Comparison of ENCODE assay signal across 8 cellular contexts in genomic region chr6:149863846-149864577, GRCh38. TPM values are rescaled to one million over a fixed set of nuclear protein-coding genes. Genes with fewer than 3 reads are reported as not detected.
DNase-seq lines count a peak whose midpoint lies in the region; ATAC-seq, FAIRE-seq and TF ChIP-seq lines count a peak whose summit lies in the region.

A gene with protein sequence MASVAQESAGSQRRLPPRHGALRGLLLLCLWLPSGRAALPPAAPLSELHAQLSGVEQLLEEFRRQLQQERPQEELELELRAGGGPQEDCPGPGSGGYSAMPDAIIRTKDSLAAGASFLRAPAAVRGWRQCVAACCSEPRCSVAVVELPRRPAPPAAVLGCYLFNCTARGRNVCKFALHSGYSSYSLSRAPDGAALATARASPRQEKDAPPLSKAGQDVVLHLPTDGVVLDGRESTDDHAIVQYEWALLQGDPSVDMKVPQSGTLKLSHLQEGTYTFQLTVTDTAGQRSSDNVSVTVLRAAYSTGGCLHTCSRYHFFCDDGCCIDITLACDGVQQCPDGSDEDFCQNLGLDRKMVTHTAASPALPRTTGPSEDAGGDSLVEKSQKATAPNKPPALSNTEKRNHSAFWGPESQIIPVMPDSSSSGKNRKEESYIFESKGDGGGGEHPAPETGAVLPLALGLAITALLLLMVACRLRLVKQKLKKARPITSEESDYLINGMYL (minus strand): TSS chr6:149864359. CDS start chr6:149864020, 339 bp downstream.

- H3K36me3 ChIP-seq in H1 (ENCODE audit: control insufficient read depth in 2 of 4, insufficient read depth in 4 of 4, low read length in 3 of 4) (no peaks in the 10 kb centered on the region), mesenchymal stem cell (ENCODE audit: control insufficient read depth in 1 of 2, insufficient read depth in 2 of 2, low read depth in 1 of 2, low read length in 2 of 2) (no peaks in the 10 kb centered on the region)

- CTCF ChIA-PET in H1 (lab: Charles Lee; ENCODE audit: partially characterized antibody) = interaction anchor here (0.6 to 6.1 kb wide), 8 partner anchors 15 to 42 kb away, joined by 3 to 33 read pairs (median 6); no protein-coding TSS in a partner anchor

- peak within 1 kb of the TSS; percentile 49 for H4K91ac ChIP-seq in H1 (replicated peaks; ENCODE audit: insufficient read length, low read length)
- peak within 1 kb of the TSS; percentile 89 for H4K91ac ChIP-seq in mesenchymal stem cell (ENCODE audit: low read length)

- H3K9me3 ChIP-seq in H1 (ENCODE audit: insufficient read depth in 2 of 2, low read depth in 1 of 2, low read length in 1 of 2) = no peaks in the 10 kb centered on the region
- no peaks in the 10 kb centered on the region for H3K9me3 ChIP-seq in mesenchymal stem cell (ENCODE audit: control insufficient read depth, low read length)

- 0 out of 2 replicates have a peak within 1 kb of the TSS, but pooled peaks have one; percentile 50 for H2BK12ac ChIP-seq in H1 (ENCODE audit: low read depth, low read length)
- peak within 1 kb of the TSS; percentile 59 to 70 for H2BK12ac ChIP-seq in mesenchymal stem cell (ENCODE audit: low read length in 2 of 2)

- peak within 1 kb of the TSS; percentile 86 for H4K8ac ChIP-seq in H1 (ENCODE audit: extremely low read depth, insufficient read depth, low read length)
- H4K8ac ChIP-seq in mesenchymal stem cell (ENCODE audit: low read length) = peak within 1 kb of the TSS; percentile 80

- peaks cover 0 to 8% of the 10 kb centered on the region in 2 experiments; a peak in 2 of 4 replicates for H3K79me2 ChIP-seq in H1 (ENCODE audit: control insufficient read depth in 1 of 2, insufficient read depth in 2 of 2, low read length in 2 of 2)

- H2BK5ac ChIP-seq in H1 (ENCODE audit: low read depth, low read length) (peak within 1 kb of the TSS; percentile 78; the same call in 1 of the 2 replicates), mesenchymal stem cell (ENCODE audit: low read depth, low read length, poor library complexity, severe bottlenecking) (peak within 1 kb of the TSS; percentile 21)

- no peak within 1 kb of the TSS for H3K23ac ChIP-seq in H1 (ENCODE audit: insufficient read length)
- H3K23ac ChIP-seq in mesenchymal stem cell (ENCODE audit: low read length in 2 of 2) = peak within 1 kb of the TSS in 1 of 2 experiments; percentile 87

- no peak for FAIRE-seq in H1 (lab: Jason Lieb, UNC)

- peaks cover 12% of the 10 kb centered on the region; the same call in 1 of the 2 replicates for H3K23me2 ChIP-seq in H1 (ENCODE audit: low read depth, low read length)

- peaks cover 4 to 13% of the 10 kb centered on the region in 2 experiments for H4K20me1 ChIP-seq in H1 (replicated peaks in 1 of 2; ENCODE audit: control insufficient read depth in 1 of 2, insufficient read depth in 2 of 2, low read length in 2 of 2)

- TF ChIP-seq RAD21 in H1 (IDR thresholded peaks at IDR 0.05 in 1 of 2, conservative IDR thresholded peaks at IDR 0.05 in 1 of 2; ENCODE audit: low read depth in 2 of 2, low read length in 2 of 2) = no peak

- H3K9ac ChIP-seq in H1 (replicated peaks in 1 of 4; ENCODE audit: extremely low read depth in 1 of 4, low read depth in 3 of 4, low read length in 3 of 4) (peak within 1 kb of the TSS; percentile 60 to 94 (median 68)), mesenchymal stem cell (ENCODE audit: low read length) (peak within 1 kb of the TSS; percentile 98)

- H2AK5ac ChIP-seq in H1 (ENCODE audit: low read depth, low read length) = no peak within 1 kb of the TSS
- H2AK5ac ChIP-seq in mesenchymal stem cell (ENCODE audit: low read length, severe bottlenecking) = no peak within 1 kb of the TSS

- no peak within 1 kb of the TSS for H2BK20ac ChIP-seq in H1 (ENCODE audit: low read length)

- WGBS in H1 (ENCODE audit: extremely low coverage in 1 of 2, insufficient coverage in 1 of 2, insufficient read length in 1 of 2, insufficient replicate concordance in 2 of 2, low coverage in 1 of 2, low lambda C conversion rate in 2 of 2, missing lambda C conversion rate in 1 of 2), 2 experiments = 2% methylated on average over 26 of the region's 95 CpGs; no CpG with 5 or more reads in 1 of the 2 experiments
- under 1% methylated on average over 62 of the region's 95 CpGs for WGBS in mesenchymal stem cell

- POLR2A ChIA-PET in H1 (lab: Charles Lee; ENCODE audit: partially characterized antibody) = interaction anchor here (1.0 to 2.1 kb wide), 4 partner anchors 9 to 146 kb away, joined by 3 to 6 read pairs (median 4); partner anchors contain the start of gene LATS1

- H3K18ac ChIP-seq in H1 (ENCODE audit: extremely low read depth, low read length) (peak within 1 kb of the TSS; percentile 87), mesenchymal stem cell (ENCODE audit: low read depth in 1 of 2, low read length in 2 of 2) (peak within 1 kb of the TSS; percentile 84 to 96)

- H3K4me3 ChIP-seq in H1 (ENCODE audit: extremely low read depth in 1 of 4, insufficient read depth in 2 of 4, low read depth in 3 of 4, low read length in 4 of 4) (peak within 1 kb of the TSS; percentile 48 to 80 (median 74)), mesenchymal stem cell (ENCODE audit: insufficient read depth in 1 of 2, low read depth in 1 of 2, low read length in 2 of 2) (peak within 1 kb of the TSS; percentile 82 to 89)

- H3K4me2 ChIP-seq in H1 (ENCODE audit: insufficient read depth in 1 of 2, low read depth in 2 of 2, low read length in 2 of 2) (peak within 1 kb of the TSS; percentile 56 to 99), mesenchymal stem cell (ENCODE audit: low read length, poor library complexity, severe bottlenecking) (peak within 1 kb of the TSS; percentile 97)

- H3K27ac ChIP-seq in H1 (ENCODE audit: low read depth, low read length) (peak within 1 kb of the TSS; percentile 84), mesenchymal stem cell (ENCODE audit: low read length, poor library complexity, severe bottlenecking) (peak within 1 kb of the TSS; percentile 75)

- H3K27me3 ChIP-seq in H1 (replicated peaks in 1 of 4; ENCODE audit: control insufficient read depth in 3 of 4, extremely low read depth in 1 of 4, insufficient read depth in 3 of 4, low read length in 3 of 4) = peaks cover 0 to 13% (median 5%) of the 10 kb centered on the region in 4 experiments; a peak in 5 of 7 replicates
- peaks cover 0 to under 1% of the 10 kb centered on the region in 2 experiments for H3K27me3 ChIP-seq in mesenchymal stem cell (ENCODE audit: control insufficient read depth in 1 of 2, insufficient read depth in 1 of 2, low read length in 2 of 2)

- no peak within 1 kb of the TSS for H3K14ac ChIP-seq in H1 (ENCODE audit: insufficient read length)
- H3K14ac ChIP-seq in mesenchymal stem cell (ENCODE audit: low read length in 2 of 2) = peak within 1 kb of the TSS; percentile 45 to 96

- peak within 1 kb of the TSS; percentile 48 for H3K56ac ChIP-seq in H1 (replicated peaks; ENCODE audit: insufficient read length, low read depth, low read length)

- H3K79me1 ChIP-seq in H1 (ENCODE audit: low read depth, low read length) = peaks cover 6% of the 10 kb centered on the region; the same call in 1 of the 2 replicates
- peaks cover 17% of the 10 kb centered on the region for H3K79me1 ChIP-seq in mesenchymal stem cell (replicated peaks; ENCODE audit: low read length, poor library complexity, severe bottlenecking)

- TF ChIP-seq CTCF in H1 (IDR thresholded peaks at IDR 0.05; ENCODE audit: control extremely low read depth in 1 of 3, insufficient read depth in 1 of 3, low read depth in 1 of 3, low read length in 3 of 3) = no peak

- peak within 1 kb of the TSS; percentile 92; the same call in 1 of the 2 replicates for H2BK15ac ChIP-seq in H1 (ENCODE audit: low read length)
- peak within 1 kb of the TSS; percentile 88 for H2BK15ac ChIP-seq in mesenchymal stem cell (ENCODE audit: low read depth, poor library complexity, severe bottlenecking)

- ATAC-seq in GM19463 (IDR thresholded peaks at IDR 0.05; ENCODE audit: unreplicated experiment) = peak; percentile 78

- H3K4ac ChIP-seq in H1 (replicated peaks; ENCODE audit: insufficient read length, low read depth, low read length) (no peak within 1 kb of the TSS), mesenchymal stem cell (ENCODE audit: low read depth in 1 of 2, low read length in 2 of 2) (peak within 1 kb of the TSS; percentile 46 to 60)

- H4K5ac ChIP-seq in H1 (ENCODE audit: insufficient read length, low read depth, low read length) = peak within 1 kb of the TSS; percentile 71

- H3K4me1 ChIP-seq in H1 (replicated peaks in 1 of 4; ENCODE audit: control insufficient read depth in 3 of 4, insufficient read depth in 4 of 4, low read length in 3 of 4) (peaks cover 5 to 20% (median 11%) of the 10 kb centered on the region in 4 experiments), mesenchymal stem cell (ENCODE audit: control insufficient read depth, insufficient read depth, low read depth, low read length) (peaks cover 12% of the 10 kb centered on the region)

- no peak for TF ChIP-seq EP300 in H1 (IDR thresholded peaks at IDR 0.05; ENCODE audit: borderline replicate concordance in 1 of 2, low read depth in 2 of 2, low read length in 2 of 2)

- peak; percentile 33 to 78 for TF ChIP-seq POLR2A in H1 (IDR thresholded peaks at IDR 0.05; ENCODE audit: control extremely low read depth in 1 of 2, low read depth in 2 of 2, low read length in 2 of 2)

- H2BK120ac ChIP-seq in H1 (replicated peaks; ENCODE audit: low read depth, low read length) (no peak within 1 kb of the TSS), mesenchymal stem cell (ENCODE audit: low read depth, low read length) (peak within 1 kb of the TSS; percentile 76)

- peak within 1 kb of the TSS; percentile 99 for H2AFZ ChIP-seq in H1 (ENCODE audit: low read length)
- H2AFZ ChIP-seq in mesenchymal stem cell (ENCODE audit: low read depth, low read length) = peak within 1 kb of the TSS; percentile 82

- DNase-seq in CD1c-positive myeloid dendritic cell (ENCODE audit: extremely low spot score) = peak; percentile 83
- DNase-seq in HPDE6-E6E7 (ENCODE audit: extremely low spot score) = peak; percentile 94
- peak; percentile 64 to 74 for DNase-seq in NOMO-1 (lab: John Stamatoyannopoulos, UW; ENCODE audit: unreplicated experiment in 2 of 2)
- DNase-seq in activated CD8-positive, alpha-beta memory T cell treated with anti-CD3 and anti-CD28 coated beads, Interleukin-2, amount 50 U/mL, for 1 hour (ENCODE audit: extremely low read depth) = peak; percentile 42
- DNase-seq in H1 (ENCODE audit: low read depth in 1 of 2, low spot score in 2 of 2) = peak; percentile 66 to 93
- peak; percentile 84 for DNase-seq in mesenchymal stem cell
- peak; percentile 47 for DNase-seq in stimulated activated CD8-positive, alpha-beta memory T cell treated with anti-CD3 and anti-CD28 coated beads, Interleukin-12 subunit alpha, Interleukin-12 subunit beta, amount 100 ng/mL, for 24 hours (ENCODE audit: extremely low read depth)

RNA-seq across cellular contexts. Expression of the gene that starts here (rescaled TPM):
- 20.0 TPM in 2 replicates for total RNA-seq in H1 (2021; fragmentation: NEBNext Ultra II Directional; extraction: Animal tissue kit (Norgen Biotek cat#: 25700))
- polyA plus RNA-seq in H1 (2011; rRNA removed) = 10.8 and 11.0 TPM in 2 replicates
- polyA plus RNA-seq in H1 (2011; cell fraction: cytosol; rRNA removed) = 12.8 TPM
- 12.1 TPM for polyA plus RNA-seq in H1 (2011; cell fraction: nucleus; rRNA removed)
- polyA plus RNA-seq in H1 (2012, experiment 1 of 2) = 10.4 to 13.8 TPM (median 11.3 TPM) in 4 replicates
- polyA plus RNA-seq in H1 (2012, experiment 2 of 2) = 2.4 TPM
- 13.3 TPM for polyA plus RNA-seq in H1 (2013, experiment 1 of 2)
- 15.4 TPM for polyA plus RNA-seq in H1 (2013, experiment 2 of 2)
- polyA minus RNA-seq in H1 (2011; rRNA and poly(A)+ RNA removed) = 21.4 and 22.7 TPM in 2 replicates
- polyA minus RNA-seq in H1 (2011; cell fraction: cytosol; rRNA and poly(A)+ RNA removed) = 13.1 TPM
- polyA minus RNA-seq in H1 (2011; cell fraction: nucleus; rRNA and poly(A)+ RNA removed) = 11.2 TPM
- 47.8 TPM for polyA plus RNA-seq in mesenchymal stem cell (2013, experiment 1 of 2)
- 47.1 TPM for polyA plus RNA-seq in mesenchymal stem cell (2013, experiment 2 of 2)

Comparison
In these comparisons a context has a peak if more than half of its experiments do, and no peak if none do; other contexts are left out.
1. Peak in every context shown above with its lines: DNase-seq, ATAC-seq, H3K4me3 ChIP-seq and H3K27ac ChIP-seq.
2. DNase-seq: peak in every context shown above with its lines; median percentile 94 in HPDE6-E6E7; 84 in mesenchymal stem cell; 83 in CD1c-positive myeloid dendritic cell; 80 in H1; 69 in NOMO-1; 47 in stimulated activated CD8-positive, alpha-beta memory T cell treated with anti-CD3 and anti-CD28 coated beads, Interleukin-12 subunit alpha, Interleukin-12 subunit beta, amount 100 ng/mL, for 24 hours; 42 in activated CD8-positive, alpha-beta memory T cell treated with anti-CD3 and anti-CD28 coated beads, Interleukin-2, amount 50 U/mL, for 1 hour.